ENCODE assay signal across 12 cellular contexts in genomic region chr1:89603651-89604413, GRCh38. TPM values are rescaled to one million over a fixed set of nuclear protein-coding genes. Genes with fewer than 3 reads are reported as not detected.
DNase-seq lines count a peak whose midpoint lies in the region; ATAC-seq and TF ChIP-seq lines count a peak whose summit lies in the region.
"Had no signal": no experiment of that assay in that cellular context is flagged by ENCODE, and none has a peak within 500 bp of the region (broad histone marks: within the 10 kb centered on the region; RNA-seq: fewer than 3 reads in every experiment).

No MANE protein-coding gene starts in this region.

- CTCF ChIA-PET in Calu3 (lab: Charles Lee) = no interaction called here

- H3K9me2 ChIP-seq in GM23248 (ENCODE audit: insufficient read depth) = no peaks in the 10 kb centered on the region

- H2AFZ ChIP-seq in GM23248 = no peak overlapping the region

- H3K27me3 ChIP-seq in GM23248 (replicated peaks; ENCODE audit: insufficient read depth) = no peaks in the 10 kb centered on the region
- H3K27me3 ChIP-seq: pancreas had no signal

- H3K4me3 ChIP-seq in GM23248 = no peak overlapping the region
- H3K4me3 ChIP-seq in choroid plexus epithelial cell (ENCODE audit: low read depth, low read length) = no peak overlapping the region
- H3K4me3 ChIP-seq: pancreas had no signal

- BruUV-seq in Calu3 (replicated peaks; lab: Mats Ljungman, UMichigan) = no TSS peak

- peak overlapping the region; percentile 16 for H3K27ac ChIP-seq in GM23248
- H3K27ac ChIP-seq: KMS-11, pancreas had no signal

- no peaks in the 10 kb centered on the region for H3K9me3 ChIP-seq in GM23248 (ENCODE audit: low read depth)
- H3K9me3 ChIP-seq: pancreas had no signal

- H3K36me3 ChIP-seq in GM23248 (ENCODE audit: low read depth) = no peaks in the 10 kb centered on the region
- H3K36me3 ChIP-seq: pancreas had no signal

- 23 to 30% methylated on average over 4 of the region's 4 CpGs for WGBS in GM23248 (ENCODE audit: low coverage in 1 of 2, low lambda C conversion rate in 2 of 2, missing lambda C conversion rate in 2 of 2), 2 experiments

- H3K79me2 ChIP-seq in GM23248 (ENCODE audit: insufficient read depth) = no peaks in the 10 kb centered on the region

- H3F3A ChIP-seq in GM23248 (ENCODE audit: insufficient read depth) = peaks cover 52% of the 10 kb centered on the region

- H3K4me2 ChIP-seq in GM23248 (ENCODE audit: unreplicated experiment) = peak overlapping the region; percentile 27
- H3K4me2 ChIP-seq: KMS-11 had no signal

- peaks cover 30% of the 10 kb centered on the region for H3K4me1 Mint-ChIP-seq in Calu3 (ENCODE audit: low read depth, unreplicated experiment)

- no peak overlapping the region for H3K9ac ChIP-seq in GM23248
- H3K9ac ChIP-seq: KMS-11 had no signal

- H3K4me3 Mint-ChIP-seq in Calu3 (ENCODE audit: low read depth, unreplicated experiment) = no peak overlapping the region
- H3K4me3 Mint-ChIP-seq: immature natural killer cell had no signal

- H4K20me1 ChIP-seq in GM23248 (ENCODE audit: insufficient read depth) = no peaks in the 10 kb centered on the region

- no peak overlapping the region for H3K27ac Mint-ChIP-seq in Calu3 (ENCODE audit: unreplicated experiment)

- intact Hi-C loops in Calu3 (cut with micrococcal nuclease; ENCODE audit: unreplicated experiment) = no loop called here

- no peaks in the 10 kb centered on the region for H3K36me3 Mint-ChIP-seq in Calu3 (ENCODE audit: insufficient read depth, unreplicated experiment)
- H3K36me3 Mint-ChIP-seq: immature natural killer cell had no signal

- TF ChIP-seq CTCF in choroid plexus epithelial cell (conservative IDR thresholded peaks at IDR 0.05; ENCODE audit: low read depth, low read length) = no peak
- no peak for TF ChIP-seq CTCF in Calu3 (IDR thresholded peaks at IDR 0.05; ENCODE audit: unreplicated experiment)

- no peak for TF ChIP-seq POLR2A in erythroblast (IDR thresholded peaks at IDR 0.05; ENCODE audit: low read length)

- no peak for ATAC-seq in GM19023 (IDR thresholded peaks at IDR 0.05; ENCODE audit: unreplicated experiment)
- ATAC-seq: pancreas had no signal

- no peaks in the 10 kb centered on the region for H3K9me3 Mint-ChIP-seq in Calu3 (ENCODE audit: low read depth, unreplicated experiment)
- H3K9me3 Mint-ChIP-seq: immature natural killer cell had no signal

- DNase-seq in GM23248 (peak; percentile 77), choroid plexus epithelial cell (ENCODE audit: low read depth) (peak; percentile 28), Calu3 (no peak), erythroblast (lab: John Stamatoyannopoulos, UW) (no peak), NCI-H345 treated with DMSO at 0.1 percent for 48 hours (lab: John Stamatoyannopoulos, UW; ENCODE audit: unreplicated experiment) (no peak)
- peak; percentile 36 to 47 for DNase-seq in activated CD4-positive, alpha-beta T cell treated with anti-CD3 and anti-CD28 coated beads, Interleukin-2, amount 50 U/mL, for 4 hours
- peak; percentile 67 for DNase-seq in stimulated activated CD4-positive, alpha-beta T cell treated with anti-CD3 and anti-CD28 coated beads, Interleukin-1b, Interleukin-23, amount 100 ng/mL, for 48 hours
- DNase-seq: DND-41, immature natural killer cell, pancreas had no signal

- in situ Hi-C loops in GM23248 (cut with MboI) = no loop called here

- H3K27me3 Mint-ChIP-seq in Calu3 (ENCODE audit: unreplicated experiment) = no peaks in the 10 kb centered on the region

- peaks cover 48% of the 10 kb centered on the region for H3K4me1 ChIP-seq in GM23248 (ENCODE audit: insufficient read depth)
- H3K4me1 ChIP-seq: pancreas had no signal

RNA-seq across cellular contexts. Expression of gene LRRC8C, which starts 29.1 kb away (rescaled TPM):
- 5.7 and 7.3 TPM in 2 replicates for total RNA-seq in GM23248 (2014; rRNA removed; shearing (Covaris generic))
- polyA plus RNA-seq in GM23248 (2016; fragmentation: Nextera tagmentation; extraction: Ambion mirVana) = 3.5 and 3.6 TPM in 2 replicates
- total RNA-seq in Calu3 (2022) = 2.7 and 3.5 TPM in 2 replicates

Comparison
In these comparisons a context has a peak if more than half of its experiments do, and no peak if none do; other contexts are left out.
1. DNase-seq: peak in GM23248 (single experiment), activated CD4-positive, alpha-beta T cell treated with anti-CD3 and anti-CD28 coated beads, Interleukin-2, amount 50 U/mL, for 4 hours (2 of 2), choroid plexus epithelial cell (single experiment) and stimulated activated CD4-positive, alpha-beta T cell treated with anti-CD3 and anti-CD28 coated beads, Interleukin-1b, Interleukin-23, amount 100 ng/mL, for 48 hours (single experiment); none in Calu3 (single experiment), erythroblast (0 of 2) and NCI-H345 treated with DMSO at 0.1 percent for 48 hours (single experiment).